ENCODE assay signal across 22 cellular contexts in genomic region chr1:215269955-215270354, GRCh38.
"Had no signal": no experiment of that assay in that cellular context is flagged by ENCODE, and none has a peak within 500 bp of the region (broad histone marks: within the 10 kb centered on the region; RNA-seq: fewer than 3 reads in every experiment).

No MANE protein-coding gene starts in this region.

- H3K9me3 ChIP-seq: breast epithelium, left ventricle myocardium inferior, mucosa of descending colon, prostate gland, right atrium auricular region, tibial artery had no signal

- H3K4me1 ChIP-seq: breast epithelium, left ventricle myocardium inferior, prostate gland, right atrium auricular region, tibial artery had no signal

- H3K27me3 ChIP-seq: breast epithelium, right atrium auricular region, tibial artery had no signal

- H3K4me3 ChIP-seq: breast epithelium, left ventricle myocardium inferior, mucosa of descending colon, prostate gland, right atrium auricular region, tibial artery had no signal

- H3K36me3 Mint-ChIP-seq: naive B cell had no signal

- H3K27ac Mint-ChIP-seq: activated naive CD4-positive, alpha-beta T cell treated with anti-CD3 and anti-CD28 coated beads for 36 hours; immature natural killer cell; naive B cell had no signal

- ATAC-seq: activated T-cell treated with anti-CD3 and anti-CD28 coated beads, Interleukin-2, amount 50 U/mL, for 4 hours; mucosa of descending colon had no signal

- H3K36me3 ChIP-seq: breast epithelium, left ventricle myocardium inferior, prostate gland, right atrium auricular region, tibial artery had no signal

- DNase-seq: activated CD4-positive, alpha-beta T cell treated with anti-CD3 and anti-CD28 coated beads, Interleukin-2, amount 50 U/mL, for 1 hour; activated CD4-positive, CD25-positive, alpha-beta regulatory T cell treated with anti-CD3 and anti-CD28 coated beads, Interleukin-2, amount 50 U/mL, for 72 hours; activated CD8-positive, alpha-beta memory T cell treated with anti-CD3 and anti-CD28 coated beads, Interleukin-2, amount 50 U/mL, for 4 hours; activated naive CD4-positive, alpha-beta T cell treated with anti-CD3 and anti-CD28 coated beads for 36 hours; activated T-cell treated with anti-CD3 and anti-CD28 coated beads, Interleukin-2, amount 50 U/mL, for 4 hours; anterior cingulate cortex; effector CD4-positive, alpha-beta T cell; foreskin fibroblast; hippocampal formation; immature natural killer cell; kidney glomerular epithelial cell; left ventricle myocardium inferior; mucosa of descending colon; naive B cell; stimulated activated CD4-positive, alpha-beta T cell treated with anti-CD3 and anti-CD28 coated beads, Interleukin-2, amount 100 ng/mL, for 24 hours; stimulated activated naive CD4-positive, alpha-beta T cell treated with Interleukin-2 at 50 U/mL for 16 hours; T1000; tibial artery had no signal

- H3K4me3 Mint-ChIP-seq: activated naive CD4-positive, alpha-beta T cell treated with anti-CD3 and anti-CD28 coated beads for 36 hours; activated T-cell treated with anti-CD3 and anti-CD28 coated beads, Interleukin-2, amount 50 U/mL, for 4 hours; immature natural killer cell; naive B cell; neural crest cell had no signal

- H3K4me1 Mint-ChIP-seq: immature natural killer cell, naive B cell, neural crest cell had no signal

- H3K27ac ChIP-seq: breast epithelium, left ventricle myocardium inferior, prostate gland, right atrium auricular region, tibial artery had no signal

- H3K27me3 Mint-ChIP-seq: naive B cell had no signal
